In the genomic region with DNA sequence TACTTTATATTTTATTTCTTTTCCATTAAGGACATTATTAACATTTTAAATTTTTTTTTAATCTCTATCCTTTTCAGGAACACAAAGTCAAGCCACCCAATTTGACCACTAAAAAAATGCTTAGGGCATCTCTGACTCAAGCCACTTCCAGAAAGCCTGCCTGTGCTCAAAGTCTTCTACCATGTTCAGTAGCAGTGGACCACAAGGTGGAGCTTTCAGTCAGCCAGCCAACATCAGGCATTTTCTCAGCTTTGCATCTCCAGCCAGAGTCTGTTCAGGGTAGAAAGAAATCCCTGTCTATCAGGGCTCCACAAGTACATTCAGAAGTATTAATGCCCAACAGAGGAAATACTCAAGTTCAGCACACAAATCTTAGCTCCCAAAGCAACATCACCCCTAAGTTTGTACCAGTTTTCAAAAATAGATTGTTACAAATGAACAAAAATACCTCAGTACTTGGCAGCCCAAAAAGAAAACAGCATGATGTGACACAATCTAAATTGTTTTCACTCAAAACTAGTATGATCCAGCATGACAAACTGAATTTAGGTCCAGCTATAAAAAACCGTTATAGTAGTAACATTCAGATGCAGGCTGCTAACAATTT, we compare ENCODE assay signal across 8 cellular contexts. TPM values are rescaled to one million over a fixed set of nuclear protein-coding genes. Genes with fewer than 3 reads are reported as not detected.
A peak's percentile ranks its signal among the peaks of the same experiment; 100 is the strongest.
DNase-seq lines count a peak whose midpoint lies in the region; ATAC-seq, FAIRE-seq and TF ChIP-seq lines count a peak whose summit lies in the region.

No MANE protein-coding gene starts in this region.

- POLR2A ChIA-PET in AG04449 (lab: Yijun Ruan, JAX) = no interaction called here
- POLR2A ChIA-PET in activated CD4-positive, alpha-beta memory T cell treated with anti-CD3 and anti-CD28 coated beads, Interleukin-2, amount 10 ng/mL, durations not matched to agents 7 days and 5 days (lab: Charles Lee) = interaction anchor here (0.7 to 1.5 kb wide), 2 partner anchors 140 kb away, joined by 3 to 5 read pairs; no protein-coding TSS in a partner anchor

- peak; percentile 48 for FAIRE-seq in GM12891 (lab: Jason Lieb, UNC)

- H3K36me3 ChIP-seq in tibial artery = no peaks in the 10 kb centered on the region

- no peak overlapping the region for H3K4me3 ChIP-seq in AG04449 (ENCODE audit: low read depth, low read length)
- no peak overlapping the region for H3K4me3 ChIP-seq in tibial artery

- CTCF ChIA-PET in AG04449 (lab: Yijun Ruan, JAX) = interaction anchor here (0.9 to 5.8 kb wide), 25 partner anchors 9 to 1995 kb away, joined by 3 to 71 read pairs (median 5); a partner anchor contains a TSS
- CTCF ChIA-PET in activated CD4-positive, alpha-beta memory T cell treated with anti-CD3 and anti-CD28 coated beads, Interleukin-2, amount 10 ng/mL, durations not matched to agents 7 days and 5 days (lab: Charles Lee) = interaction anchor here (1.0 to 5.0 kb wide), 10 partner anchors 9 to 199 kb away, joined by 3 to 62 read pairs (median 5); a partner anchor contains a TSS

- H3K27ac Mint-ChIP-seq in activated CD4-positive, alpha-beta memory T cell treated with anti-CD3 and anti-CD28 coated beads, Interleukin-2, amount 10 ng/mL, durations not matched to agents 7 days and 5 days = no peak overlapping the region

- no peaks in the 10 kb centered on the region for H3K27me3 ChIP-seq in tibial artery

- H3K4me1 Mint-ChIP-seq in activated CD4-positive, alpha-beta memory T cell treated with anti-CD3 and anti-CD28 coated beads, Interleukin-2, amount 10 ng/mL, durations not matched to agents 7 days and 5 days = peaks cover 19% of the 10 kb centered on the region

- H3K9me3 ChIP-seq in tibial artery = no peaks in the 10 kb centered on the region

- intact Hi-C loops in tibial artery (cut with DNase I; ENCODE audit: low total_unique reads) = loop anchor here (5.0 kb wide), 1 partner anchor 139 kb away; no protein-coding TSS in a partner anchor

- H3K36me3 Mint-ChIP-seq in activated CD4-positive, alpha-beta memory T cell treated with anti-CD3 and anti-CD28 coated beads, Interleukin-2, amount 10 ng/mL, durations not matched to agents 7 days and 5 days (ENCODE audit: low read depth) = no peaks in the 10 kb centered on the region

- no peak overlapping the region for H3K27ac ChIP-seq in epithelial cell of prostate
- peak overlapping the region; percentile 27 to 29 for H3K27ac ChIP-seq in tibial artery

- H3K4me3 Mint-ChIP-seq in activated CD4-positive, alpha-beta memory T cell treated with anti-CD3 and anti-CD28 coated beads, Interleukin-2, amount 10 ng/mL, durations not matched to agents 7 days and 5 days = no peak overlapping the region

- peak; percentile 19 for DNase-seq in AG04449 (ENCODE audit: low read depth, low spot score)
- no peak for DNase-seq in GM12891 (ENCODE audit: insufficient read length, low spot score)
- DNase-seq in NCI-H524 treated with DMSO at 0.1 percent for 48 hours (lab: John Stamatoyannopoulos, UW) = peak; percentile 11
- peak; percentile 55 for DNase-seq in activated CD4-positive, alpha-beta memory T cell treated with anti-CD3 and anti-CD28 coated beads, Interleukin-2, amount 10 ng/mL, durations not matched to agents 7 days and 5 days
- DNase-seq in epithelial cell of prostate (ENCODE audit: low read depth, low spot score) = peak; percentile 34
- DNase-seq in mucosa of gallbladder (ENCODE audit: low spot score) = peak; percentile 73
- DNase-seq in tibial artery = peak; percentile 60 to 80

- H3K4me1 ChIP-seq in tibial artery = peaks cover 0 to 16% (median 2%) of the 10 kb centered on the region in 4 donors

- TF ChIP-seq CTCF in AG04449 (IDR thresholded peaks at IDR 0.05; ENCODE audit: insufficient read depth, low read length, missing control alignments) = peak; percentile 77
- TF ChIP-seq CTCF in tibial artery (IDR thresholded peaks at IDR 0.05) = peak; percentile 68 to 78

- ATAC-seq in HG03135 (IDR thresholded peaks at IDR 0.05; ENCODE audit: unreplicated experiment) = peak; percentile 70

- no peaks in the 10 kb centered on the region for H3K9me3 Mint-ChIP-seq in activated CD4-positive, alpha-beta memory T cell treated with anti-CD3 and anti-CD28 coated beads, Interleukin-2, amount 10 ng/mL, durations not matched to agents 7 days and 5 days

- TF ChIP-seq POLR2A in GM12891 (IDR thresholded peaks at IDR 0.05; ENCODE audit: low read depth, low read length) = no peak

- peaks cover 11% of the 10 kb centered on the region for H3K27me3 Mint-ChIP-seq in activated CD4-positive, alpha-beta memory T cell treated with anti-CD3 and anti-CD28 coated beads, Interleukin-2, amount 10 ng/mL, durations not matched to agents 7 days and 5 days

TF ChIP-seq in GM12891, 5 proteins besides CTCF, POLR2A, EP300 and RAD21:
- TF ChIP-seq SPI1 (IDR thresholded peaks at IDR 0.05; ENCODE audit: low read depth, low read length) = no peak
- TF ChIP-seq PAX5 (IDR thresholded peaks at IDR 0.05; ENCODE audit: insufficient read depth, low read length, severe bottlenecking) = no peak
- TF ChIP-seq TAF1 (IDR thresholded peaks at IDR 0.05; ENCODE audit: low read depth, low read length) = no peak
- TF ChIP-seq POU2F2 (IDR thresholded peaks at IDR 0.05; ENCODE audit: low read depth, low read length) = no peak
- TF ChIP-seq POLR2AphosphoS5 (IDR thresholded peaks at IDR 0.05; ENCODE audit: low read depth, low read length) = no peak

RNA-seq across cellular contexts. Expression of a gene that starts 37.6 kb away (rescaled TPM):
- not detected for polyA plus RNA-seq in GM12891 (2012; ENCODE audit: low read depth, missing spikeins)
- not detected for total RNA-seq in activated CD4-positive, alpha-beta memory T cell treated with anti-CD3 and anti-CD28 coated beads, Interleukin-2, amount 10 ng/mL, durations not matched to agents 7 days and 5 days
- not detected for total RNA-seq in mucosa of gallbladder
